23 cellular contexts compared by ENCODE assay signal in the genomic region with DNA sequence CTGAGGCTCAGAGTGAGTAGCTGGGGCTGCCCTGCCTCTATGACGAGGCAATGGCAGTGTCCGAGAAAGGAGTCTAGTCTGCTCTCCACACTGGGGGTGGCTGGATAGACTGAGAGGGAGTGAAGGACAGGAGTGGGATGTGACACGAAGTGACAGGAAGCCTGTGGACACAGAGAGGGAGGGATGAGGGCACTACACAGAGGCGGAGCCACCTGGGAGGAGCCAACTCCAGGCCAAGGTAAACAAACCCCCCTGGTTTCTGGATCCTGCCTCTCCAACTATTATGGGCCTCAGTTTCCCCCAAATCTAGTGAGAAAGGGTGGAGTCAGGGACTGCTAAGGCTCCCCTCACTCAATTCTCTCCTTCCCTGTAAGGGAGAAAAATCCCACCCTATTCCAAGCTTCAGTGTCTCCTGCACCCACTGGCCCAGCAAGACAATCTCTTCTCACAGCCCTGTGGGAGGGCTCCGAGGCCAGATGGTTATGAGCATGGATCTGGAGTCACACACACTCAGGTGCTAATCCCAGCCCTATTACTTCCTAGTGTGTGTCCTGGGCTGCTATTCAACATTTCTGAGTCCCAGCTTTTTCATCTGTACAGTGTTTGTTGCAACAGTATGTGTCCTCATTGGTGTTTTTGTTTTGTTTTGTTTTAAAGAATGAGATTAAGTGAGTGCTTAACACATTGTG. TPM values are rescaled to one million over a fixed set of nuclear protein-coding genes. Genes with fewer than 3 reads are reported as not detected.
DNase-seq lines count a peak whose midpoint lies in the region; ATAC-seq, FAIRE-seq and TF ChIP-seq lines count a peak whose summit lies in the region.
"Had no signal": no experiment of that assay in that cellular context is flagged by ENCODE, and none has a peak within 500 bp of the region (broad histone marks: within the 10 kb centered on the region; RNA-seq: fewer than 3 reads in every experiment).

No MANE protein-coding gene starts in this region.

- H3K4me1 ChIP-seq in HepG2 (ENCODE audit: insufficient read depth, low read length), result no peaks in the 10 kb centered on the region
- H3K4me1 ChIP-seq in right lobe of liver, result no peaks in the 10 kb centered on the region
- no peaks in the 10 kb centered on the region for H3K4me1 ChIP-seq in testis

- no peak overlapping the region for H3K9ac ChIP-seq in HepG2 (ENCODE audit: insufficient read depth, low read depth, low read length)
- H3K9ac ChIP-seq: SK-N-SH had no signal

- 96% methylated on average over 5 of the region's 5 CpGs for WGBS in HepG2 (ENCODE audit: low lambda C conversion rate)
- WGBS in right lobe of liver (ENCODE audit: insufficient coverage, low coverage, low lambda C conversion rate, missing lambda C conversion rate), result 100% methylated on average over 1 of the region's 5 CpGs
- WGBS in testis, 2 donors, result 83 to 88% methylated on average over 5 of the region's 5 CpGs

- intact Hi-C loops in HepG2 (cut with micrococcal nuclease; ENCODE audit: unreplicated experiment) (no loop called here), right lobe of liver (cut with DNase I) (no loop called here), testis (cut with DNase I; ENCODE audit: low total_unique reads) (no loop called here)

- CTCF ChIA-PET in HepG2 (lab: Yijun Ruan, JAX; ENCODE audit: low intra/inter-chr PET ratio, low total read pairs), result no interaction called here

- H3K27me3 ChIP-seq in HepG2 (ENCODE audit: control insufficient read depth in 1 of 2, insufficient read depth in 2 of 2, low read length in 2 of 2) (no peaks in the 10 kb centered on the region), right lobe of liver (no peaks in the 10 kb centered on the region), testis (no peaks in the 10 kb centered on the region)

- no peak overlapping the region for H2AFZ ChIP-seq in HepG2 (ENCODE audit: low read length)
- H2AFZ ChIP-seq: PC-9 had no signal

- no peak for FAIRE-seq in HepG2 (lab: Jason Lieb, UNC)
- no peak for FAIRE-seq in GM12891 (lab: Jason Lieb, UNC)
- FAIRE-seq: G401.6, GM18507 had no signal

- no peaks in the 10 kb centered on the region for H3K9me3 ChIP-seq in HepG2 (ENCODE audit: low read length)
- H3K9me3 ChIP-seq in right lobe of liver, result no peaks in the 10 kb centered on the region
- no peaks in the 10 kb centered on the region for H3K9me3 ChIP-seq in testis
- H3K9me3 ChIP-seq: SK-N-SH had no signal

- H3K36me3 ChIP-seq in HepG2 (replicated peaks in 1 of 2; ENCODE audit: control insufficient read depth in 1 of 2, insufficient read depth in 2 of 2, low read length in 2 of 2) (peaks cover 19 to 52% of the 10 kb centered on the region in 2 experiments), right lobe of liver (peaks cover 0 to 46% (median 19%) of the 10 kb centered on the region in 4 donors), testis (ENCODE audit: low read depth, missing control alignments) (no peaks in the 10 kb centered on the region)

- H3K27ac ChIP-seq in HepG2 (ENCODE audit: extremely low read length, insufficient read depth, low read length) (no peak overlapping the region), right lobe of liver (no peak overlapping the region), testis (no peak overlapping the region)
- H3K27ac ChIP-seq: HL-60, PC-9 had no signal

- POLR2A ChIA-PET in HepG2 (lab: Yijun Ruan, JAX), result no interaction called here

- no peak overlapping the region for H3K4me2 ChIP-seq in HepG2 (ENCODE audit: low read depth, low read length)
- H3K4me2 ChIP-seq: PC-9, SK-N-SH had no signal

- in situ Hi-C loops in HepG2 (cut with HindIII; ENCODE audit: extremely low pct_ligation_motif_present, low pct_unique_long_range_greater_than_20kb), result no loop called here

- BruUV-seq in HepG2 (replicated peaks; lab: Mats Ljungman, UMichigan), result no TSS peak

- no peak overlapping the region for H3K4me3 ChIP-seq in HepG2 (replicated peaks in 1 of 3; ENCODE audit: insufficient read depth in 1 of 3, low read depth in 2 of 3, low read length in 3 of 3)
- H3K4me3 ChIP-seq in right lobe of liver, result no peak overlapping the region
- H3K4me3 ChIP-seq in testis, result no peak overlapping the region
- H3K4me3 ChIP-seq: PC-9 had no signal

- DNase-seq in HepG2 (ENCODE audit: low spot score), result no peak
- DNase-seq in right lobe of liver, result no peak
- peak; percentile 75 for DNase-seq in NCI-H82 (lab: John Stamatoyannopoulos, UW)
- DNase-seq in GM12891 (ENCODE audit: insufficient read length, low spot score), result no peak
- DNase-seq in testis, result no peak
- DNase-seq: CD4-positive, CD25-positive, alpha-beta regulatory T cell; DMS153; GOT3; HCEC 1CT; KG1; NCI-H1092; NCI-H1436 treated with DMSO at 0.1 percent for 48 hours; NCI-H2029; NCI-H526 treated with DMSO at 0.1 percent for 48 hours; PC-9; RPMI8226; SHP77; SK-N-SH had no signal

- ATAC-seq in HepG2 (no peak), right lobe of liver (no peak), esophagus mucosa (peak; percentile 10), GM18870 (IDR thresholded peaks at IDR 0.05; ENCODE audit: unreplicated experiment) (no peak)

- TF ChIP-seq RAD21 in HepG2 (CRISPR knock-in tag; IDR thresholded peaks at IDR 0.05), result no peak

- TF ChIP-seq CTCF in HepG2 (CRISPR knock-in tag; IDR thresholded peaks at IDR 0.05) (no peak), right lobe of liver (IDR thresholded peaks at IDR 0.05) (no peak), testis (IDR thresholded peaks at IDR 0.05) (no peak)

- TF ChIP-seq POLR2A in HepG2 (IDR thresholded peaks at IDR 0.05; ENCODE audit: insufficient read depth in 1 of 2, low read depth in 2 of 2, low read length in 2 of 2) (no peak), right lobe of liver (IDR thresholded peaks at IDR 0.05) (no peak), GM12891 (IDR thresholded peaks at IDR 0.05; ENCODE audit: low read depth, low read length) (no peak), testis (IDR thresholded peaks at IDR 0.05) (no peak)

- H4K20me1 ChIP-seq in HepG2 (ENCODE audit: insufficient read depth, low read length), result 0 out of 2 replicates have a peak, but pooled peaks cover 2% of the 10 kb centered on the region

- TF ChIP-seq EP300 in HepG2 (IDR thresholded peaks at IDR 0.05; ENCODE audit: low read depth in 2 of 2, low read length in 2 of 2) (no peak), HepG2 (CRISPR knock-in tag; IDR thresholded peaks at IDR 0.05; ENCODE audit: borderline replicate concordance) (no peak)

- H3K79me2 ChIP-seq in HepG2 (ENCODE audit: insufficient read depth, low read length), result no peaks in the 10 kb centered on the region

RNA-seq across cellular contexts. Expression of a gene that starts 24.9 kb away (rescaled TPM):
- total RNA-seq in HepG2 (2016; rRNA removed; fragmentation: Illumina TruSeq; extraction: Trizol), result 0.04 TPM in 1 of 2 replicates, not detected in the other
- total RNA-seq in HepG2 (2016; cell fraction: cytosol; rRNA removed; fragmentation: Illumina TruSeq; extraction: Trizol; ENCODE audit: low read depth), result not detected in 2 replicates
- total RNA-seq in HepG2 (2016; cell fraction: insoluble cytoplasmic fraction; rRNA removed; fragmentation: Illumina TruSeq; extraction: Trizol), result 0.06 TPM in 1 of 2 replicates, not detected in the other
- 0.06 TPM in 1 of 2 replicates, not detected in the other for total RNA-seq in HepG2 (2016; cell fraction: membrane; rRNA removed; fragmentation: Illumina TruSeq; extraction: Trizol)
- total RNA-seq in HepG2 (2016; cell fraction: nucleus; rRNA removed; fragmentation: Illumina TruSeq; extraction: Trizol), result 0.09 TPM in 1 of 2 replicates, not detected in the other
- 0.04 TPM in 2 replicates for polyA plus RNA-seq in HepG2 (2011; rRNA removed)
- 0.03 and 0.04 TPM in 2 replicates for polyA plus RNA-seq in HepG2 (2011; cell fraction: cytosol; rRNA removed)
- polyA plus RNA-seq in HepG2 (2011; cell fraction: nucleus; rRNA removed), result 0.05 TPM in 2 replicates
- 0.13 and 0.28 TPM in 2 replicates for polyA plus RNA-seq in HepG2 (2012)
- 0.03 TPM in 1 of 2 replicates, not detected in the other for polyA plus RNA-seq in HepG2 (2016; cell fraction: cytosol; fragmentation: Illumina TruSeq; extraction: Trizol; ENCODE audit: low read depth)
- not detected in 2 replicates for polyA plus RNA-seq in HepG2 (2016; cell fraction: insoluble cytoplasmic fraction; fragmentation: Illumina TruSeq; extraction: Trizol; ENCODE audit: low read depth)
- not detected in 2 replicates for polyA plus RNA-seq in HepG2 (2016; cell fraction: membrane; fragmentation: Illumina TruSeq; extraction: Trizol; ENCODE audit: low read depth)
- polyA plus RNA-seq in HepG2 (2016; cell fraction: nucleus; fragmentation: Illumina TruSeq; extraction: Trizol; ENCODE audit: insufficient read depth, low read depth), result not detected in 2 replicates
- 0.05 TPM in 1 of 2 replicates, not detected in the other for polyA minus RNA-seq in HepG2 (2011; rRNA and poly(A)+ RNA removed; ENCODE audit: low replicate concordance)
- polyA minus RNA-seq in HepG2 (2011; cell fraction: cytosol; rRNA and poly(A)+ RNA removed), result not detected in 2 replicates
- polyA minus RNA-seq in HepG2 (2011; cell fraction: nucleus; rRNA and poly(A)+ RNA removed), result not detected in 2 replicates
- under 1 TPM in 3 of 6 experiments, not detected in 3; 0.07 to 0.38 (median 0.12) TPM for total RNA-seq in right lobe of liver
- 2.1 TPM for total RNA-seq in esophagus mucosa
- polyA plus RNA-seq in GM12891 (2012; ENCODE audit: low read depth, missing spikeins), result 2.7 TPM
- 1 to 10 TPM; 4.8 to 5.0 TPM for total RNA-seq in testis
- polyA plus RNA-seq in testis (ENCODE audit: insufficient read depth, low read depth, low replicate concordance), result 4.2 TPM

RNA-seq across cellular contexts. Expression of a gene that starts 29.6 kb away (rescaled TPM):
- 29.7 and 34.0 TPM in 2 replicates for total RNA-seq in HepG2 (2016; rRNA removed; fragmentation: Illumina TruSeq; extraction: Trizol)
- 6.1 and 12.7 TPM in 2 replicates for total RNA-seq in HepG2 (2016; cell fraction: cytosol; rRNA removed; fragmentation: Illumina TruSeq; extraction: Trizol; ENCODE audit: low read depth)
- total RNA-seq in HepG2 (2016; cell fraction: insoluble cytoplasmic fraction; rRNA removed; fragmentation: Illumina TruSeq; extraction: Trizol), result 28.2 and 33.4 TPM in 2 replicates
- total RNA-seq in HepG2 (2016; cell fraction: membrane; rRNA removed; fragmentation: Illumina TruSeq; extraction: Trizol), result 12.8 and 13.4 TPM in 2 replicates
- total RNA-seq in HepG2 (2016; cell fraction: nucleus; rRNA removed; fragmentation: Illumina TruSeq; extraction: Trizol), result 47.5 and 51.3 TPM in 2 replicates
- polyA plus RNA-seq in HepG2 (2011; rRNA removed), result 27.4 and 28.0 TPM in 2 replicates
- 14.0 and 16.9 TPM in 2 replicates for polyA plus RNA-seq in HepG2 (2011; cell fraction: cytosol; rRNA removed)
- 114 and 121 TPM in 2 replicates for polyA plus RNA-seq in HepG2 (2011; cell fraction: nucleus; rRNA removed)
- polyA plus RNA-seq in HepG2 (2012), result 20.2 and 21.3 TPM in 2 replicates
- 2.0 TPM in 2 replicates for polyA plus RNA-seq in HepG2 (2016; cell fraction: cytosol; fragmentation: Illumina TruSeq; extraction: Trizol; ENCODE audit: low read depth)
- 14.9 and 19.8 TPM in 2 replicates for polyA plus RNA-seq in HepG2 (2016; cell fraction: insoluble cytoplasmic fraction; fragmentation: Illumina TruSeq; extraction: Trizol; ENCODE audit: low read depth)
- 4.4 and 5.3 TPM in 2 replicates for polyA plus RNA-seq in HepG2 (2016; cell fraction: membrane; fragmentation: Illumina TruSeq; extraction: Trizol; ENCODE audit: low read depth)
- 67.8 and 71.6 TPM in 2 replicates for polyA plus RNA-seq in HepG2 (2016; cell fraction: nucleus; fragmentation: Illumina TruSeq; extraction: Trizol; ENCODE audit: insufficient read depth, low read depth)
- polyA minus RNA-seq in HepG2 (2011; rRNA and poly(A)+ RNA removed; ENCODE audit: low replicate concordance), result 18.5 and 40.6 TPM in 2 replicates
- 9.3 and 10.6 TPM in 2 replicates for polyA minus RNA-seq in HepG2 (2011; cell fraction: cytosol; rRNA and poly(A)+ RNA removed)
- 61.7 and 71.9 TPM in 2 replicates for polyA minus RNA-seq in HepG2 (2011; cell fraction: nucleus; rRNA and poly(A)+ RNA removed)
- total RNA-seq in right lobe of liver, result 10 to 100 TPM; 10.7 to 13.8 (median 12.6) TPM
- total RNA-seq in esophagus mucosa, result 26.2 TPM
- 16.9 TPM for polyA plus RNA-seq in GM12891 (2012; ENCODE audit: low read depth, missing spikeins)
- total RNA-seq in testis, result 100 to 1,000 TPM; 103 to 110 TPM
- 68.8 TPM for polyA plus RNA-seq in testis (ENCODE audit: insufficient read depth, low read depth, low replicate concordance)

RNA-seq across cellular contexts. Expression of a gene that starts 29.7 kb away (rescaled TPM):
- total RNA-seq in HepG2 (2016; rRNA removed; fragmentation: Illumina TruSeq; extraction: Trizol) (36.6 and 56.5 TPM in 2 replicates), right lobe of liver (10 to 100 TPM; 11.4 to 15.2 (median 11.8) TPM), esophagus mucosa (21.0 TPM), testis (10 to 100 TPM; 22.7 to 27.2 TPM)
- 17.9 and 19.5 TPM in 2 replicates for total RNA-seq in HepG2 (2016; cell fraction: cytosol; rRNA removed; fragmentation: Illumina TruSeq; extraction: Trizol; ENCODE audit: low read depth)
- 32.5 and 46.6 TPM in 2 replicates for total RNA-seq in HepG2 (2016; cell fraction: insoluble cytoplasmic fraction; rRNA removed; fragmentation: Illumina TruSeq; extraction: Trizol)
- 41.5 and 47.4 TPM in 2 replicates for total RNA-seq in HepG2 (2016; cell fraction: membrane; rRNA removed; fragmentation: Illumina TruSeq; extraction: Trizol)
- 15.6 and 20.0 TPM in 2 replicates for total RNA-seq in HepG2 (2016; cell fraction: nucleus; rRNA removed; fragmentation: Illumina TruSeq; extraction: Trizol)
- polyA plus RNA-seq in HepG2 (2011; rRNA removed) (21.8 and 22.8 TPM in 2 replicates), testis (ENCODE audit: insufficient read depth, low read depth, low replicate concordance) (37.9 TPM)
- polyA plus RNA-seq in HepG2 (2011; cell fraction: cytosol; rRNA removed), result 14.2 and 19.3 TPM in 2 replicates
- 6.5 and 12.7 TPM in 2 replicates for polyA plus RNA-seq in HepG2 (2011; cell fraction: nucleus; rRNA removed)
- 16.5 and 18.1 TPM in 2 replicates for polyA plus RNA-seq in HepG2 (2012)
- 38.8 and 45.5 TPM in 2 replicates for polyA plus RNA-seq in HepG2 (2016; cell fraction: cytosol; fragmentation: Illumina TruSeq; extraction: Trizol; ENCODE audit: low read depth)
- 54.6 and 54.9 TPM in 2 replicates for polyA plus RNA-seq in HepG2 (2016; cell fraction: insoluble cytoplasmic fraction; fragmentation: Illumina TruSeq; extraction: Trizol; ENCODE audit: low read depth)
- polyA plus RNA-seq in HepG2 (2016; cell fraction: membrane; fragmentation: Illumina TruSeq; extraction: Trizol; ENCODE audit: low read depth), result 41.2 and 47.5 TPM in 2 replicates
- polyA plus RNA-seq in HepG2 (2016; cell fraction: nucleus; fragmentation: Illumina TruSeq; extraction: Trizol; ENCODE audit: insufficient read depth, low read depth), result 23.9 and 26.3 TPM in 2 replicates
- 13.6 and 15.2 TPM in 2 replicates for polyA minus RNA-seq in HepG2 (2011; rRNA and poly(A)+ RNA removed; ENCODE audit: low replicate concordance)
- 8.6 and 10.8 TPM in 2 replicates for polyA minus RNA-seq in HepG2 (2011; cell fraction: cytosol; rRNA and poly(A)+ RNA removed)
- 14.0 and 18.3 TPM in 2 replicates for polyA minus RNA-seq in HepG2 (2011; cell fraction: nucleus; rRNA and poly(A)+ RNA removed)
- 15.2 TPM for polyA plus RNA-seq in GM12891 (2012; ENCODE audit: low read depth, missing spikeins)

RNA-seq across cellular contexts. Expression of a gene that starts 58.3 kb away (rescaled TPM):
- total RNA-seq in HepG2 (2016; rRNA removed; fragmentation: Illumina TruSeq; extraction: Trizol) (20.8 and 22.8 TPM in 2 replicates), right lobe of liver (10 to 100 TPM; 17.0 to 24.1 (median 21.6) TPM), esophagus mucosa (23.2 TPM), testis (10 to 100 TPM; 44.3 to 51.3 TPM)
- total RNA-seq in HepG2 (2016; cell fraction: cytosol; rRNA removed; fragmentation: Illumina TruSeq; extraction: Trizol; ENCODE audit: low read depth), result 2.5 and 2.8 TPM in 2 replicates
- 20.2 and 22.6 TPM in 2 replicates for total RNA-seq in HepG2 (2016; cell fraction: insoluble cytoplasmic fraction; rRNA removed; fragmentation: Illumina TruSeq; extraction: Trizol)
- 4.9 and 5.7 TPM in 2 replicates for total RNA-seq in HepG2 (2016; cell fraction: membrane; rRNA removed; fragmentation: Illumina TruSeq; extraction: Trizol)
- 17.0 and 24.6 TPM in 2 replicates for total RNA-seq in HepG2 (2016; cell fraction: nucleus; rRNA removed; fragmentation: Illumina TruSeq; extraction: Trizol)
- polyA plus RNA-seq in HepG2 (2011; rRNA removed) (15.4 and 18.4 TPM in 2 replicates), testis (ENCODE audit: insufficient read depth, low read depth, low replicate concordance) (100 TPM)
- 11.9 and 14.9 TPM in 2 replicates for polyA plus RNA-seq in HepG2 (2011; cell fraction: cytosol; rRNA removed)
- 19.7 and 24.6 TPM in 2 replicates for polyA plus RNA-seq in HepG2 (2011; cell fraction: nucleus; rRNA removed)
- 11.8 and 16.2 TPM in 2 replicates for polyA plus RNA-seq in HepG2 (2012)
- 0.94 and 1.1 TPM in 2 replicates for polyA plus RNA-seq in HepG2 (2016; cell fraction: cytosol; fragmentation: Illumina TruSeq; extraction: Trizol; ENCODE audit: low read depth)
- polyA plus RNA-seq in HepG2 (2016; cell fraction: insoluble cytoplasmic fraction; fragmentation: Illumina TruSeq; extraction: Trizol; ENCODE audit: low read depth), result 16.1 and 16.3 TPM in 2 replicates
- polyA plus RNA-seq in HepG2 (2016; cell fraction: membrane; fragmentation: Illumina TruSeq; extraction: Trizol; ENCODE audit: low read depth), result 1.7 and 2.2 TPM in 2 replicates
- 22.2 and 27.8 TPM in 2 replicates for polyA plus RNA-seq in HepG2 (2016; cell fraction: nucleus; fragmentation: Illumina TruSeq; extraction: Trizol; ENCODE audit: insufficient read depth, low read depth)
- 32.9 and 35.2 TPM in 2 replicates for polyA minus RNA-seq in HepG2 (2011; rRNA and poly(A)+ RNA removed; ENCODE audit: low replicate concordance)
- polyA minus RNA-seq in HepG2 (2011; cell fraction: cytosol; rRNA and poly(A)+ RNA removed), result 11.9 and 15.1 TPM in 2 replicates
- polyA minus RNA-seq in HepG2 (2011; cell fraction: nucleus; rRNA and poly(A)+ RNA removed), result 30.3 and 31.2 TPM in 2 replicates
- 20.4 TPM for polyA plus RNA-seq in GM12891 (2012; ENCODE audit: low read depth, missing spikeins)
